19 cellular contexts compared by ENCODE assay signal in the genomic region with DNA sequence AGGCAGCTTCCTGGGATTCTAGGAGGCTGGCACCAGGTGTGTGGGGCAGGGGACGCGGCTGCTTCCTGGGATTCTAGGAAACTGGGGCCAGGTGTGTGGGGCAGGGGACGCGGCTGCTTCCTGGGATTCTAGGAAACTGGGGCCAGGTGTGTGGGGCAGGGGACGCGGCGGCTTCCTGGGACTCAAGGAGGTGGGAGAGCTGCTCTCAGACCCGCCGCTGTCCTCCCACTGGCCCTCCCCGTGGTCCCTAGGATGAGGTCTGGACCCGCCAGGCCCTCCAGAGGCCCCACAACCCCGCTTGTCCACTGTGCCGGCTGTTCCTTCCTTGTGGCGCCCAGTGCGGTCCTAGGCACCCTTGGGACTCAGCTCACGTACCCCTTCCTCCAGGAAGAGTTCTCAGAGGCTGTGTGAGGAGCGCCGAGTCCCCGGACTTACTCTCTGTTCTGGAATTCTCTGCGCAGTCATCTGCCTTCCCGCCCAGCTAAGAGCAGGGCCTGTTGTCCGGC. TPM values are rescaled to one million over a fixed set of nuclear protein-coding genes. Genes with fewer than 3 reads are reported as not detected.
A peak's percentile ranks its signal among the peaks of the same experiment; 100 is the strongest.
DNase-seq lines count a peak whose midpoint lies in the region; FAIRE-seq and TF ChIP-seq lines count a peak whose summit lies in the region.
"Had no signal": no experiment of that assay in that cellular context is flagged by ENCODE, and none has a peak within 500 bp of the region (broad histone marks: within the 10 kb centered on the region; RNA-seq: fewer than 3 reads in every experiment).

No MANE protein-coding gene starts in this region.

- peak overlapping the region; percentile 97 for H3K4me2 ChIP-seq in BLaER1
- no peak overlapping the region for H3K4me2 ChIP-seq in Loucy (ENCODE audit: low read depth, low read length, poor library complexity, severe bottlenecking)
- H3K4me2 ChIP-seq in H1 (ENCODE audit: insufficient read depth in 1 of 2, low read depth in 2 of 2, low read length in 2 of 2): no peak overlapping the region
- no peak overlapping the region for H3K4me2 ChIP-seq in neuronal stem cell (ENCODE audit: insufficient read depth, low read length, poor library complexity, severe bottlenecking)
- H3K4me2 ChIP-seq in OCI-LY7 (ENCODE audit: low read length): no peak overlapping the region
- no peak overlapping the region for H3K4me2 ChIP-seq in GM23248 (ENCODE audit: unreplicated experiment)

- H3F3A ChIP-seq in Loucy (ENCODE audit: low read depth) (no peaks in the 10 kb centered on the region), GM23248 (ENCODE audit: insufficient read depth) (no peaks in the 10 kb centered on the region; the same call in 1 of the 2 replicates)

- H3K9me2 ChIP-seq in Loucy (replicated peaks; ENCODE audit: low read depth, low read length) (no peaks in the 10 kb centered on the region), OCI-LY7 (ENCODE audit: insufficient read depth, low read length) (no peaks in the 10 kb centered on the region), GM23248 (ENCODE audit: insufficient read depth) (no peaks in the 10 kb centered on the region)

- no peak for TF ChIP-seq CTCF in Loucy (conservative IDR thresholded peaks at IDR 0.05; ENCODE audit: low read length)
- TF ChIP-seq CTCF in H1 (IDR thresholded peaks at IDR 0.05; ENCODE audit: control extremely low read depth in 1 of 3, insufficient read depth in 1 of 3, low read depth in 1 of 3, low read length in 3 of 3): no peak
- TF ChIP-seq CTCF in OCI-LY7 (conservative IDR thresholded peaks at IDR 0.05; ENCODE audit: low read length): no peak

- H2BK12ac ChIP-seq in H1 (ENCODE audit: low read depth, low read length) (peak overlapping the region; percentile 75; the same call in 1 of the 2 replicates), neuronal stem cell (ENCODE audit: low read length) (no peak overlapping the region)

- H3K4me1 ChIP-seq in BLaER1: peaks cover 97% of the 10 kb centered on the region
- H3K4me1 ChIP-seq in Loucy (ENCODE audit: insufficient read depth, low read length, poor library complexity, severe bottlenecking): peaks cover 16% of the 10 kb centered on the region
- peaks cover 0 to 7% (median 2%) of the 10 kb centered on the region in 4 experiments; a peak in 3 of 7 replicates for H3K4me1 ChIP-seq in H1 (replicated peaks in 1 of 4; ENCODE audit: control insufficient read depth in 3 of 4, insufficient read depth in 4 of 4, low read length in 3 of 4)
- peaks cover 5 to 9% of the 10 kb centered on the region in 2 donors for H3K4me1 ChIP-seq in neuronal stem cell (ENCODE audit: control insufficient read depth in 2 of 2, insufficient read depth in 1 of 2, low read depth in 1 of 2, low read length in 2 of 2)
- H3K4me1 ChIP-seq in OCI-LY7 (ENCODE audit: insufficient read depth, low read length, poor library complexity, severe bottlenecking): no peaks in the 10 kb centered on the region
- no peaks in the 10 kb centered on the region for H3K4me1 ChIP-seq in GM23248 (ENCODE audit: insufficient read depth)

- H3K27me3 ChIP-seq in BLaER1 (no peaks in the 10 kb centered on the region), Loucy (ENCODE audit: insufficient read depth, low read length, poor library complexity, severe bottlenecking) (no peaks in the 10 kb centered on the region), H1 (replicated peaks in 1 of 4; ENCODE audit: control insufficient read depth in 3 of 4, extremely low read depth in 1 of 4, insufficient read depth in 3 of 4, low read length in 3 of 4) (no peaks in the 10 kb centered on the region; a peak in 2 of 7 replicates), neuronal stem cell (ENCODE audit: control insufficient read depth in 3 of 3, insufficient read depth in 3 of 3, low read depth in 1 of 3, low read length in 3 of 3) (no peaks in the 10 kb centered on the region), GM23248 (replicated peaks; ENCODE audit: insufficient read depth) (0 out of 2 replicates have a peak, but pooled peaks cover 3% of the 10 kb centered on the region)

- H2BK5ac ChIP-seq in H1 (ENCODE audit: low read depth, low read length) (no peak overlapping the region), neuronal stem cell (ENCODE audit: low read length) (peak overlapping the region; percentile 1)

- H3K36me3 ChIP-seq in BLaER1 (no peaks in the 10 kb centered on the region), Loucy (ENCODE audit: insufficient read depth, low read length) (no peaks in the 10 kb centered on the region), H1 (ENCODE audit: control insufficient read depth in 2 of 4, insufficient read depth in 4 of 4, low read length in 3 of 4) (no peaks in the 10 kb centered on the region), neuronal stem cell (replicated peaks in 1 of 2; ENCODE audit: control insufficient read depth in 2 of 2, insufficient read depth in 2 of 2, low read length in 2 of 2) (no peaks in the 10 kb centered on the region), OCI-LY7 (ENCODE audit: insufficient read depth, low read length) (no peaks in the 10 kb centered on the region), GM23248 (ENCODE audit: low read depth) (no peaks in the 10 kb centered on the region)

- no peak overlapping the region for H2AK5ac ChIP-seq in H1 (ENCODE audit: low read depth, low read length)
- peak overlapping the region; percentile 79 for H2AK5ac ChIP-seq in neuronal stem cell (ENCODE audit: low read depth, low read length)

- in situ Hi-C loops in GM23248 (cut with MboI): no loop called here

- peak overlapping the region; percentile 69 for H3K4me3 ChIP-seq in BLaER1
- no peak overlapping the region for H3K4me3 ChIP-seq in Loucy (ENCODE audit: low read length, poor library complexity, severe bottlenecking)
- H3K4me3 ChIP-seq in H1 (ENCODE audit: extremely low read depth in 1 of 4, insufficient read depth in 2 of 4, low read depth in 3 of 4, low read length in 4 of 4): no peak overlapping the region
- H3K4me3 ChIP-seq in neuronal stem cell (ENCODE audit: low read length in 2 of 2): no peak overlapping the region
- H3K4me3 ChIP-seq in OCI-LY7 (ENCODE audit: low read depth, low read length, poor library complexity, severe bottlenecking): no peak overlapping the region
- no peak overlapping the region for H3K4me3 ChIP-seq in GM23248

- no peak overlapping the region for H2BK20ac ChIP-seq in H1 (ENCODE audit: low read length)

- H3K79me1 ChIP-seq in H1 (ENCODE audit: low read depth, low read length) (no peaks in the 10 kb centered on the region; the same call in 1 of the 2 replicates), neuronal stem cell (ENCODE audit: low read depth, low read length) (no peaks in the 10 kb centered on the region)

- H3K4ac ChIP-seq in H1 (replicated peaks; ENCODE audit: insufficient read length, low read depth, low read length): peak overlapping the region; percentile 69
- no peak overlapping the region for H3K4ac ChIP-seq in neuronal stem cell (ENCODE audit: low read length)

- H3K18ac ChIP-seq in H1 (ENCODE audit: extremely low read depth, low read length) (no peak overlapping the region), neuronal stem cell (ENCODE audit: low read length) (peak overlapping the region; percentile 19)

- H2BK120ac ChIP-seq in H1 (replicated peaks; ENCODE audit: low read depth, low read length) (no peak overlapping the region), neuronal stem cell (ENCODE audit: low read depth, low read length) (peak overlapping the region; percentile 36)

- H2AFZ ChIP-seq in Loucy (ENCODE audit: low read length) (no peak overlapping the region), H1 (ENCODE audit: low read length) (no peak overlapping the region), neuronal stem cell (ENCODE audit: low read length) (no peak overlapping the region), OCI-LY7 (ENCODE audit: low read length) (no peak overlapping the region), GM23248 (no peak overlapping the region)

- H3K27ac ChIP-seq in BLaER1 (peak overlapping the region; percentile 89), H1 (ENCODE audit: low read depth, low read length) (no peak overlapping the region), neuronal stem cell (replicated peaks; ENCODE audit: low read length) (no peak overlapping the region), OCI-LY7 (ENCODE audit: low read depth, low read length, poor library complexity, severe bottlenecking) (no peak overlapping the region), GM23248 (no peak overlapping the region)
- H3K27ac ChIP-seq: 22Rv1 had no signal

- H3K9me3 ChIP-seq in BLaER1 (no peaks in the 10 kb centered on the region), Loucy (ENCODE audit: insufficient read depth, low read depth, low read length) (no peaks in the 10 kb centered on the region), H1 (ENCODE audit: insufficient read depth in 2 of 2, low read depth in 1 of 2, low read length in 1 of 2) (no peaks in the 10 kb centered on the region), neuronal stem cell (replicated peaks in 1 of 2; ENCODE audit: control insufficient read depth in 2 of 2, insufficient read depth in 1 of 2, low read depth in 1 of 2, low read length in 2 of 2) (no peaks in the 10 kb centered on the region), OCI-LY7 (ENCODE audit: low read length) (no peaks in the 10 kb centered on the region), GM23248 (ENCODE audit: low read depth) (no peaks in the 10 kb centered on the region)

- no peak overlapping the region for H3K56ac ChIP-seq in H1 (replicated peaks; ENCODE audit: insufficient read length, low read depth, low read length)

- no peak overlapping the region for H2BK15ac ChIP-seq in H1 (ENCODE audit: low read length)
- H2BK15ac ChIP-seq in neuronal stem cell (ENCODE audit: low read length): peak overlapping the region; percentile 26

- no peak overlapping the region for H4K91ac ChIP-seq in H1 (replicated peaks; ENCODE audit: insufficient read length, low read length)
- H4K91ac ChIP-seq in neuronal stem cell (ENCODE audit: low read depth, low read length, poor library complexity): peak overlapping the region; percentile 46

- no peak for FAIRE-seq in H1 (lab: Jason Lieb, UNC)
- FAIRE-seq: G401.6, GM12891 had no signal

- intact Hi-C loops in OCI-LY7 (cut with micrococcal nuclease; ENCODE audit: unreplicated experiment): no loop called here

- no peak overlapping the region for H3K23ac ChIP-seq in H1 (ENCODE audit: insufficient read length)
- H3K23ac ChIP-seq in neuronal stem cell (ENCODE audit: low read depth, low read length, poor library complexity): no peak overlapping the region

- H3K23me2 ChIP-seq in H1 (ENCODE audit: low read depth, low read length): no peaks in the 10 kb centered on the region

- TF ChIP-seq EP300 in H1 (IDR thresholded peaks at IDR 0.05; ENCODE audit: borderline replicate concordance in 1 of 2, low read depth in 2 of 2, low read length in 2 of 2): no peak

- no TSS peak for BruUV-seq in OCI-LY7 (replicated peaks; lab: Mats Ljungman, UMichigan)

- no peak for TF ChIP-seq POLR2A in H1 (IDR thresholded peaks at IDR 0.05; ENCODE audit: control extremely low read depth in 1 of 2, low read depth in 2 of 2, low read length in 2 of 2)

- H3K9ac ChIP-seq in BLaER1: peak overlapping the region; percentile 79
- H3K9ac ChIP-seq in Loucy (ENCODE audit: low read depth, low read length, poor library complexity, severe bottlenecking): peak overlapping the region; percentile 43
- no peak overlapping the region for H3K9ac ChIP-seq in H1 (replicated peaks in 1 of 4; ENCODE audit: extremely low read depth in 1 of 4, low read depth in 3 of 4, low read length in 3 of 4)
- no peak overlapping the region for H3K9ac ChIP-seq in neuronal stem cell (ENCODE audit: low read depth, low read length, poor library complexity)
- no peak overlapping the region for H3K9ac ChIP-seq in GM23248

- no peak overlapping the region for H4K5ac ChIP-seq in H1 (ENCODE audit: insufficient read length, low read depth, low read length)

- no peak for TF ChIP-seq RAD21 in H1 (IDR thresholded peaks at IDR 0.05 in 1 of 2, conservative IDR thresholded peaks at IDR 0.05 in 1 of 2; ENCODE audit: low read depth in 2 of 2, low read length in 2 of 2)

- H3K14ac ChIP-seq in H1 (ENCODE audit: insufficient read length): no peak overlapping the region
- H3K14ac ChIP-seq in neuronal stem cell (ENCODE audit: low read length): no peak overlapping the region

- H4K8ac ChIP-seq in H1 (ENCODE audit: extremely low read depth, insufficient read depth, low read length) (no peak overlapping the region), neuronal stem cell (ENCODE audit: low read depth, low read length) (no peak overlapping the region)

- 92% methylated on average over 22 of the region's 22 CpGs; no CpG with 5 or more reads in 1 of the 2 experiments for WGBS in H1 (ENCODE audit: extremely low coverage in 1 of 2, insufficient coverage in 1 of 2, insufficient read length in 1 of 2, insufficient replicate concordance in 2 of 2, low coverage in 1 of 2, low lambda C conversion rate in 2 of 2, missing lambda C conversion rate in 1 of 2), 2 experiments
- no CpG with 5 or more reads among the region's 22 CpGs for WGBS in neuronal stem cell (ENCODE audit: extremely low coverage in 2 of 2, insufficient read length in 2 of 2, insufficient replicate concordance in 1 of 2), 2 donors
- 88 to 89% methylated on average over 16 to 22 of the region's 22 CpGs for whole genome bisulfite sequencing in GM23248 (ENCODE audit: low coverage in 1 of 2, low lambda C conversion rate in 2 of 2, missing lambda C conversion rate in 2 of 2), 2 experiments

- DNase-seq in H1 (ENCODE audit: low read depth in 1 of 2, low spot score in 2 of 2): no peak
- no peak for DNase-seq in neuronal stem cell (ENCODE audit: low spot score)
- no peak for DNase-seq in superior temporal gyrus (ENCODE audit: extremely low spot score)
- no peak for DNase-seq in OCI-LY7 (ENCODE audit: low spot score)
- DNase-seq in UCSD-AML1 (lab: John Stamatoyannopoulos, UW; ENCODE audit: unreplicated experiment): no peak
- DNase-seq in GM23248: no peak
- DNase-seq: Calu3; CD4-positive, CD25-positive, alpha-beta regulatory T cell; DMS 273 treated with DMSO at 0.1 percent for 48 hours; DMS79; EL; IMR-90 had no signal

- H3K79me2 ChIP-seq in Loucy (ENCODE audit: insufficient read depth, low read length): no peaks in the 10 kb centered on the region
- H3K79me2 ChIP-seq in H1 (ENCODE audit: control insufficient read depth in 1 of 2, insufficient read depth in 2 of 2, low read length in 2 of 2): no peaks in the 10 kb centered on the region
- no peaks in the 10 kb centered on the region for H3K79me2 ChIP-seq in OCI-LY7 (ENCODE audit: insufficient read depth, low read depth, low read length)
- H3K79me2 ChIP-seq in GM23248 (ENCODE audit: insufficient read depth): no peaks in the 10 kb centered on the region

- POLR2A ChIA-PET in H1 (lab: Charles Lee; ENCODE audit: partially characterized antibody) (interaction anchor here (0.9 to 3.5 kb wide), 7 partner anchors 9 to 324 kb away, joined by 3 to 21 read pairs (median 5); no protein-coding TSS in a partner anchor), OCI-LY7 (lab: Charles Lee) (no interaction called here)

- CTCF ChIA-PET in H1 (lab: Charles Lee; ENCODE audit: partially characterized antibody) (interaction anchor here (0.6 to 5.1 kb wide), 11 partner anchors 13 to 87 kb away, joined by 3 to 56 read pairs (median 15); partner anchors contain the start of genes CPNE7 and SPATA2L), OCI-LY7 (lab: Charles Lee; ENCODE audit: unreplicated experiment) (no interaction called here)

- H4K20me1 ChIP-seq in BLaER1: no peaks in the 10 kb centered on the region
- no peaks in the 10 kb centered on the region for H4K20me1 ChIP-seq in Loucy (ENCODE audit: insufficient read depth, low read length, poor library complexity, severe bottlenecking)
- H4K20me1 ChIP-seq in H1 (replicated peaks in 1 of 2; ENCODE audit: control insufficient read depth in 1 of 2, insufficient read depth in 2 of 2, low read length in 2 of 2): no peaks in the 10 kb centered on the region
- H4K20me1 ChIP-seq in OCI-LY7 (ENCODE audit: insufficient read depth, low read length): no peaks in the 10 kb centered on the region
- H4K20me1 ChIP-seq in GM23248 (ENCODE audit: insufficient read depth): no peaks in the 10 kb centered on the region

RNA-seq across cellular contexts. Expression of gene DPEP1, which starts 0.6 kb away (rescaled TPM):
- total RNA-seq in H1 (2021; fragmentation: NEBNext Ultra II Directional; extraction: Animal tissue kit (Norgen Biotek cat#: 25700)): 2.5 and 3.1 TPM in 2 replicates
- polyA plus RNA-seq in H1 (2011; rRNA removed) (2.8 and 3.9 TPM in 2 replicates), GM23248 (2016; fragmentation: Nextera tagmentation; extraction: Ambion mirVana) (not detected in 2 replicates)
- 3.1 TPM for polyA plus RNA-seq in H1 (2011; cell fraction: cytosol; rRNA removed)
- polyA plus RNA-seq in H1 (2011; cell fraction: nucleus; rRNA removed): 12.5 TPM
- 0.73 to 2.7 TPM (median 2.0 TPM) in 4 replicates for polyA plus RNA-seq in H1 (2012, experiment 1 of 2)
- 1.3 TPM for polyA plus RNA-seq in H1 (2012, experiment 2 of 2)
- polyA plus RNA-seq in H1 (2013, experiment 1 of 2): 5.7 TPM
- polyA plus RNA-seq in H1 (2013, experiment 2 of 2): 5.7 TPM
- 1.1 and 1.7 TPM in 2 replicates for polyA minus RNA-seq in H1 (2011; rRNA and poly(A)+ RNA removed)
- polyA minus RNA-seq in H1 (2011; cell fraction: cytosol; rRNA and poly(A)+ RNA removed): 0.73 TPM
- 1.6 TPM for polyA minus RNA-seq in H1 (2011; cell fraction: nucleus; rRNA and poly(A)+ RNA removed)
- polyA plus RNA-seq in neuronal stem cell (2013, experiment 1 of 2): 1.1 TPM
- 0.79 TPM for polyA plus RNA-seq in neuronal stem cell (2013, experiment 2 of 2)
- total RNA-seq in OCI-LY7 (2014; rRNA removed; shearing (Covaris generic)): not detected in 2 replicates
- total RNA-seq in OCI-LY7 (2022): not detected in 2 replicates
- total RNA-seq in GM23248 (2014; rRNA removed; shearing (Covaris generic)): not detected in 2 replicates
- total RNA-seq: Calu3; CD4-positive, CD25-positive, alpha-beta regulatory T cell; H4; IMR-90 had no signal
- polyA plus RNA-seq: BJ; CD4-positive, CD25-positive, alpha-beta regulatory T cell; IMR-90 had no signal

RNA-seq across cellular contexts. Expression of gene CPNE7, which starts 38.4 kb away (rescaled TPM):
- 21.7 and 23.7 TPM in 2 replicates for total RNA-seq in H1 (2021; fragmentation: NEBNext Ultra II Directional; extraction: Animal tissue kit (Norgen Biotek cat#: 25700))
- polyA plus RNA-seq in H1 (2011; rRNA removed) (10.0 and 17.2 TPM in 2 replicates), GM23248 (2016; fragmentation: Nextera tagmentation; extraction: Ambion mirVana) (4.7 and 5.3 TPM in 2 replicates)
- polyA plus RNA-seq in H1 (2011; cell fraction: cytosol; rRNA removed): 14.5 TPM
- 64.5 TPM for polyA plus RNA-seq in H1 (2011; cell fraction: nucleus; rRNA removed)
- 18.4 to 21.5 TPM (median 20.9 TPM) in 4 replicates for polyA plus RNA-seq in H1 (2012, experiment 1 of 2)
- polyA plus RNA-seq in H1 (2012, experiment 2 of 2): 9.1 TPM
- polyA plus RNA-seq in H1 (2013, experiment 1 of 2): 11.5 TPM
- polyA plus RNA-seq in H1 (2013, experiment 2 of 2): 11.1 TPM
- 6.3 and 6.8 TPM in 2 replicates for polyA minus RNA-seq in H1 (2011; rRNA and poly(A)+ RNA removed)
- polyA minus RNA-seq in H1 (2011; cell fraction: cytosol; rRNA and poly(A)+ RNA removed): 10.2 TPM
- 9.5 TPM for polyA minus RNA-seq in H1 (2011; cell fraction: nucleus; rRNA and poly(A)+ RNA removed)
- polyA plus RNA-seq in neuronal stem cell (2013, experiment 1 of 2): 1.4 TPM
- 1.6 TPM for polyA plus RNA-seq in neuronal stem cell (2013, experiment 2 of 2)
- total RNA-seq in OCI-LY7 (2014; rRNA removed; shearing (Covaris generic)): 0.33 TPM in 1 of 2 replicates, not detected in the other
- total RNA-seq in OCI-LY7 (2022): 0.83 TPM in 1 of 2 replicates, not detected in the other
- total RNA-seq in GM23248 (2014; rRNA removed; shearing (Covaris generic)): 7.7 and 10.1 TPM in 2 replicates

RNA-seq across cellular contexts. Expression of gene CHMP1A, which starts 43.5 kb away (rescaled TPM):
- 64.4 and 73.5 TPM in 2 replicates for total RNA-seq in H1 (2021; fragmentation: NEBNext Ultra II Directional; extraction: Animal tissue kit (Norgen Biotek cat#: 25700))
- 75.8 and 100 TPM in 2 replicates for polyA plus RNA-seq in H1 (2011; rRNA removed)
- 104 TPM for polyA plus RNA-seq in H1 (2011; cell fraction: cytosol; rRNA removed)
- polyA plus RNA-seq in H1 (2011; cell fraction: nucleus; rRNA removed): 118 TPM
- 46.2 to 73.1 TPM (median 70.6 TPM) in 4 replicates for polyA plus RNA-seq in H1 (2012, experiment 1 of 2)
- polyA plus RNA-seq in H1 (2012, experiment 2 of 2): 78.8 TPM
- polyA plus RNA-seq in H1 (2013, experiment 1 of 2): 37.5 TPM
- polyA plus RNA-seq in H1 (2013, experiment 2 of 2): 38.9 TPM
- 48.7 and 52.9 TPM in 2 replicates for polyA minus RNA-seq in H1 (2011; rRNA and poly(A)+ RNA removed)
- polyA minus RNA-seq in H1 (2011; cell fraction: cytosol; rRNA and poly(A)+ RNA removed): 59.7 TPM
- polyA minus RNA-seq in H1 (2011; cell fraction: nucleus; rRNA and poly(A)+ RNA removed): 30.2 TPM
- polyA plus RNA-seq in neuronal stem cell (2013, experiment 1 of 2): 44.9 TPM
- 44.1 TPM for polyA plus RNA-seq in neuronal stem cell (2013, experiment 2 of 2)
- total RNA-seq in OCI-LY7 (2014; rRNA removed; shearing (Covaris generic)): 53.1 and 57.5 TPM in 2 replicates
- 67.2 and 76.2 TPM in 2 replicates for total RNA-seq in OCI-LY7 (2022)
- total RNA-seq in GM23248 (2014; rRNA removed; shearing (Covaris generic)): 85.7 and 111 TPM in 2 replicates
- polyA plus RNA-seq in GM23248 (2016; fragmentation: Nextera tagmentation; extraction: Ambion mirVana): 97.2 and 102 TPM in 2 replicates

RNA-seq across cellular contexts. Expression of gene SPATA33, which starts 43.6 kb away (rescaled TPM):
- total RNA-seq in H1 (2021; fragmentation: NEBNext Ultra II Directional; extraction: Animal tissue kit (Norgen Biotek cat#: 25700)): 13.5 and 16.9 TPM in 2 replicates
- polyA plus RNA-seq in H1 (2011; rRNA removed) (5.4 and 8.4 TPM in 2 replicates), GM23248 (2016; fragmentation: Nextera tagmentation; extraction: Ambion mirVana) (7.5 and 8.6 TPM in 2 replicates)
- 6.2 TPM for polyA plus RNA-seq in H1 (2011; cell fraction: cytosol; rRNA removed)
- 7.4 TPM for polyA plus RNA-seq in H1 (2011; cell fraction: nucleus; rRNA removed)
- polyA plus RNA-seq in H1 (2012, experiment 1 of 2): 6.9 to 11.5 TPM (median 10.4 TPM) in 4 replicates
- 7.0 TPM for polyA plus RNA-seq in H1 (2012, experiment 2 of 2)
- polyA plus RNA-seq in H1 (2013, experiment 1 of 2): 14.6 TPM
- 15.6 TPM for polyA plus RNA-seq in H1 (2013, experiment 2 of 2)
- 6.0 TPM in 2 replicates for polyA minus RNA-seq in H1 (2011; rRNA and poly(A)+ RNA removed)
- polyA minus RNA-seq in H1 (2011; cell fraction: cytosol; rRNA and poly(A)+ RNA removed): 11.2 TPM
- 8.0 TPM for polyA minus RNA-seq in H1 (2011; cell fraction: nucleus; rRNA and poly(A)+ RNA removed)
- polyA plus RNA-seq in neuronal stem cell (2013, experiment 1 of 2): 28.9 TPM
- polyA plus RNA-seq in neuronal stem cell (2013, experiment 2 of 2): 29.1 TPM
- 8.6 and 9.4 TPM in 2 replicates for total RNA-seq in OCI-LY7 (2014; rRNA removed; shearing (Covaris generic))
- 17.3 and 18.2 TPM in 2 replicates for total RNA-seq in OCI-LY7 (2022)
- 1.8 and 2.7 TPM in 2 replicates for total RNA-seq in GM23248 (2014; rRNA removed; shearing (Covaris generic))

RNA-seq across cellular contexts. Expression of gene RPL13, which starts 53.5 kb away (rescaled TPM):
- 2,162 and 2,205 TPM in 2 replicates for total RNA-seq in H1 (2021; fragmentation: NEBNext Ultra II Directional; extraction: Animal tissue kit (Norgen Biotek cat#: 25700))
- polyA plus RNA-seq in H1 (2011; rRNA removed): 7,384 and 8,839 TPM in 2 replicates
- polyA plus RNA-seq in H1 (2011; cell fraction: cytosol; rRNA removed): 6,622 TPM
- 4,056 TPM for polyA plus RNA-seq in H1 (2011; cell fraction: nucleus; rRNA removed)
- 2,424 to 3,736 TPM (median 3,320 TPM) in 4 replicates for polyA plus RNA-seq in H1 (2012, experiment 1 of 2)
- polyA plus RNA-seq in H1 (2012, experiment 2 of 2): 5,566 TPM
- polyA plus RNA-seq in H1 (2013, experiment 1 of 2): 2,736 TPM
- polyA plus RNA-seq in H1 (2013, experiment 2 of 2): 2,737 TPM
- polyA minus RNA-seq in H1 (2011; rRNA and poly(A)+ RNA removed): 403 and 524 TPM in 2 replicates
- 1,899 TPM for polyA minus RNA-seq in H1 (2011; cell fraction: cytosol; rRNA and poly(A)+ RNA removed)
- 1,945 TPM for polyA minus RNA-seq in H1 (2011; cell fraction: nucleus; rRNA and poly(A)+ RNA removed)
- 5,003 TPM for polyA plus RNA-seq in neuronal stem cell (2013, experiment 1 of 2)
- 4,966 TPM for polyA plus RNA-seq in neuronal stem cell (2013, experiment 2 of 2)
- 7,440 and 9,791 TPM in 2 replicates for total RNA-seq in OCI-LY7 (2014; rRNA removed; shearing (Covaris generic))
- 2,903 and 2,928 TPM in 2 replicates for total RNA-seq in OCI-LY7 (2022)
- total RNA-seq in GM23248 (2014; rRNA removed; shearing (Covaris generic)): 3,580 and 6,666 TPM in 2 replicates
- polyA plus RNA-seq in GM23248 (2016; fragmentation: Nextera tagmentation; extraction: Ambion mirVana): 1,418 and 1,480 TPM in 2 replicates

Comparison
In these comparisons a context has a peak if more than half of its experiments do, and no peak if none do; other contexts are left out.
1. H3K9ac ChIP-seq: peak in BLaER1 (single experiment) and Loucy (single experiment); none in H1 (0 of 4), neuronal stem cell (single experiment) and GM23248 (single experiment).